In the genomic region with DNA sequence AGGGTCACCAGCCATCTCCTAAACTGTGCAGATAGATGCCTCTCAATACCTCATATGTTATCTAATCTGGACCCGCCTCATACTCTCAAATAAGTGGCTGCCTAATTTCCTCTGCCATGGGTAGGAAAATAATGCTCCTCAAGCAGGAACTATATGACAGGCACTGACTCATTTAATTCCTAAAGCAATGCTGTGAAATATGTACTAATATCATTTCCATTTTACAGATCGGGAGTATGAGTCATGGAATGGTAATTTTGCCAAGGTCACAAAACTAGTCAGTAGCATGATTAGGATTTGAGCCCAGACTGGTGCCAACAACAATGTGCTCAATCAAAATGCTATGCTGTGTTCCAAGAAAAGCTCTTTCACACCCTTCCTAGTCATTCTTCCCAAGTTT, we compare ENCODE assay signal across 21 cellular contexts. TPM values are rescaled to one million over a fixed set of nuclear protein-coding genes. Genes with fewer than 3 reads are reported as not detected.
DNase-seq lines count a peak whose midpoint lies in the region; ATAC-seq and TF ChIP-seq lines count a peak whose summit lies in the region.
"Had no signal": no experiment of that assay in that cellular context is flagged by ENCODE, and none has a peak within 500 bp of the region (broad histone marks: within the 10 kb centered on the region; RNA-seq: fewer than 3 reads in every experiment).

No MANE protein-coding gene starts in this region.

- H3K4me3 ChIP-seq in HL-60 (replicated peaks; ENCODE audit: insufficient read depth, low read length) (no peak overlapping the region), fibroblast of mammary gland (ENCODE audit: control insufficient read depth, low read depth, low read length) (no peak overlapping the region)
- H3K4me3 ChIP-seq: esophagus muscularis mucosa, smooth muscle cell had no signal

- POLR2A ChIA-PET in WTC11 (lab: Charles Lee) = no interaction called here

- no peaks in the 10 kb centered on the region for H3K27me3 Mint-ChIP-seq in stimulated activated naive B cell treated with anti-CD40 and anti-IgM and Interleukin-4, amounts not matched to agents 10 μg/mL and 1 μg/mL and 100 μg/mL, for 72 hours
- H3K27me3 Mint-ChIP-seq in WTC11 (ENCODE audit: low read depth) = peaks cover 33% of the 10 kb centered on the region

- H3K27me3 ChIP-seq in HL-60 (ENCODE audit: insufficient read depth, poor library complexity, severe bottlenecking) = no peaks in the 10 kb centered on the region
- H3K27me3 ChIP-seq: esophagus muscularis mucosa had no signal

- H3K27ac ChIP-seq in HL-60 (replicated peaks) = peak overlapping the region; percentile 38
- H3K27ac ChIP-seq: C4-2B, esophagus muscularis mucosa, WERI-Rb-1 had no signal

- CTCF ChIA-PET in WTC11 (lab: Charles Lee) = no interaction called here

- DNase-seq in HL-60 (ENCODE audit: low read depth in 1 of 2, low spot score in 1 of 2) (no peak), amniotic epithelial cell (ENCODE audit: low read depth) (peak; percentile 9), fibroblast of mammary gland (ENCODE audit: low read depth) (peak; percentile 25), stromal cell of bone marrow (ENCODE audit: low read depth) (peak; percentile 46), WTC11 (ENCODE audit: low spot score) (no peak)
- DNase-seq in stimulated activated naive B cell treated with anti-CD40 and anti-IgM and Interleukin-4, amounts not matched to agents 10 μg/mL and 1 μg/mL and 100 μg/mL, for 72 hours = no peak
- DNase-seq: activated effector memory CD4-positive, alpha-beta T cell treated with Interleukin-2 at 50 U/mL for 16 hours; anterior cingulate cortex; DMS53; KG1; stimulated activated naive CD4-positive, alpha-beta T cell; WERI-Rb-1 had no signal

- no peak overlapping the region for H3K4me3 Mint-ChIP-seq in stimulated activated naive B cell treated with anti-CD40 and anti-IgM and Interleukin-4, amounts not matched to agents 10 μg/mL and 1 μg/mL and 100 μg/mL, for 72 hours
- no peak overlapping the region for H3K4me3 Mint-ChIP-seq in WTC11
- H3K4me3 Mint-ChIP-seq: type B pancreatic cell had no signal

- no peak for TF ChIP-seq CTCF in HL-60 (IDR thresholded peaks at IDR 0.05; ENCODE audit: insufficient read depth, low read length)
- no peak for TF ChIP-seq CTCF in fibroblast of mammary gland (conservative IDR thresholded peaks at IDR 0.05; ENCODE audit: control insufficient read depth, insufficient read depth, low read depth, low read length)
- no peak for TF ChIP-seq CTCF in WTC11 (IDR thresholded peaks at IDR 0.05)

- H3K36me3 Mint-ChIP-seq in stimulated activated naive B cell treated with anti-CD40 and anti-IgM and Interleukin-4, amounts not matched to agents 10 μg/mL and 1 μg/mL and 100 μg/mL, for 72 hours = no peaks in the 10 kb centered on the region
- no peaks in the 10 kb centered on the region for H3K36me3 Mint-ChIP-seq in WTC11
- H3K36me3 Mint-ChIP-seq: type B pancreatic cell had no signal

- H3K9me3 Mint-ChIP-seq in stimulated activated naive B cell treated with anti-CD40 and anti-IgM and Interleukin-4, amounts not matched to agents 10 μg/mL and 1 μg/mL and 100 μg/mL, for 72 hours = peaks cover 1 to 28% of the 10 kb centered on the region in 2 donors
- peaks cover 7% of the 10 kb centered on the region for H3K9me3 Mint-ChIP-seq in WTC11

- peaks cover 9 to 20% of the 10 kb centered on the region in 2 donors for H3K4me1 Mint-ChIP-seq in stimulated activated naive B cell treated with anti-CD40 and anti-IgM and Interleukin-4, amounts not matched to agents 10 μg/mL and 1 μg/mL and 100 μg/mL, for 72 hours
- peaks cover 4% of the 10 kb centered on the region; the same call in 1 of the 2 replicates for H3K4me1 Mint-ChIP-seq in WTC11

- H3K27ac Mint-ChIP-seq in stimulated activated naive B cell treated with anti-CD40 and anti-IgM and Interleukin-4, amounts not matched to agents 10 μg/mL and 1 μg/mL and 100 μg/mL, for 72 hours = no peak overlapping the region
- H3K27ac Mint-ChIP-seq in WTC11 = no peak overlapping the region
- H3K27ac Mint-ChIP-seq: type B pancreatic cell had no signal

- no peak for ATAC-seq in stimulated activated naive B cell treated with anti-CD40 and anti-IgM and Interleukin-4, amounts not matched to agents 10 μg/mL and 1 μg/mL and 100 μg/mL, for 72 hours (replicated peaks)
- ATAC-seq in WTC11 (no peak), HG03159 (IDR thresholded peaks at IDR 0.05; ENCODE audit: unreplicated experiment) (no peak)
- ATAC-seq: left lobe of liver, Right ventricle myocardium inferior had no signal

TF ChIP-seq in WTC11, 78 proteins besides CTCF, POLR2A, EP300 and RAD21:
- TF ChIP-seq CREM (CRISPR knock-in tag; IDR thresholded peaks at IDR 0.05) (no peak), ZNF396 (CRISPR knock-in tag; IDR thresholded peaks at IDR 0.05; ENCODE audit: borderline replicate concordance) (no peak), GRHL2 (CRISPR knock-in tag; IDR thresholded peaks at IDR 0.05; ENCODE audit: insufficient replicate concordance, severe bottlenecking) (no peak)

RNA-seq across cellular contexts. Expression of gene NXT2, which starts 3.0 kb away (rescaled TPM):
- total RNA-seq in WTC11 (2021) = 9.9 to 10.4 TPM (median 10.4 TPM) in 3 replicates

RNA-seq across cellular contexts. Expression of gene GUCY2F, which starts 51.7 kb away (rescaled TPM):
- 0.09 TPM in 1 of 3 replicates, not detected in the others for total RNA-seq in WTC11 (2021)
- total RNA-seq: activated CD8-positive, alpha-beta memory T cell treated with anti-CD3 and anti-CD28 coated beads for 36 hours; esophagus muscularis mucosa; left lobe of liver; Right ventricle myocardium inferior; smooth muscle cell; T-helper 1 cell treated with Interleukin-12 subunit alpha and Interleukin-12 subunit beta and Interleukin-4 antibody, amounts not matched to agents 30 ng/mL and 1 ng/mL, for 36 hours had no signal

Comparison
In these comparisons a context has a peak if more than half of its experiments do, and no peak if none do; other contexts are left out.
1. DNase-seq: peak in amniotic epithelial cell (single experiment), fibroblast of mammary gland (single experiment) and stromal cell of bone marrow (single experiment); none in HL-60 (0 of 2), stimulated activated naive B cell treated with anti-CD40 and anti-IgM and Interleukin-4, amounts not matched to agents 10 μg/mL and 1 μg/mL and 100 μg/mL, for 72 hours (single experiment) and WTC11 (single experiment).